In genomic region chr19:44515031-44515430, GRCh38 we compare ENCODE assay signal across 40 cellular contexts. TPM values are rescaled to one million over a fixed set of nuclear protein-coding genes. Genes with fewer than 3 reads are reported as not detected.
"Had no signal": no experiment of that assay in that cellular context is flagged by ENCODE, and none has a peak within 500 bp of the region (broad histone marks: within the 10 kb centered on the region; RNA-seq: fewer than 3 reads in every experiment).

No MANE protein-coding gene starts in this region.

- DNase-seq: Karpas-422, Kasumi-1, MG63, MM.1S, MV-4-11, NCI-H1048, NCI-H1092, NCI-H1092 treated with DMSO at 0.1 percent for 48 hours, NCI-H1105, NCI-H1105 treated with DMSO at 0.1 percent for 48 hours, NCI-H1417, NCI-H1417 treated with DMSO at 0.1 percent for 48 hours, NCI-H1436, NCI-H1436 treated with DMSO at 0.1 percent for 48 hours, NCI-H146, NCI-H1694, NCI-H1694 treated with DMSO at 0.1 percent for 48 hours, NCI-H187, NCI-H187 treated with DMSO at 0.1 percent for 48 hours, NCI-H1930, NCI-H2029, NCI-H2029 treated with DMSO at 0.1 percent for 48 hours, NCI-H2081, NCI-H2081 treated with DMSO at 0.1 percent for 48 hours, NCI-H2107, NCI-H2171, NCI-H2171 treated with DMSO at 0.1 percent for 48 hours, NCI-H2227 treated with DMSO at 0.1 percent for 48 hours, NCI-H226, NCI-H345, NCI-H446, NCI-H446 treated with DMSO at 0.1 percent for 48 hours, NCI-H510A, NCI-H510A treated with DMSO at 0.1 percent for 48 hours, NCI-H524, NCI-H524 treated with DMSO at 0.1 percent for 48 hours had no signal

- H3K4me3 ChIP-seq: MG63 had no signal

- H3K36me3 ChIP-seq: MG63 had no signal

RNA-seq across cellular contexts. Expression of gene CEACAM20, which starts 14.4 kb away (rescaled TPM):
- total RNA-seq: LHCN-M2, M059J, MCF 10A, NCI-H460 had no signal
